2 cellular contexts compared by ENCODE assay signal in genomic region chr11:117222991-117223740, GRCh38.
A peak's percentile ranks its signal among the peaks of the same experiment; 100 is the strongest.
TF ChIP-seq lines count a peak whose summit lies in the region.

No MANE protein-coding gene starts in this region.

TF ChIP-seq in HCT116, 20 proteins besides CTCF, POLR2A, EP300 and RAD21:
- TF ChIP-seq EZH2phosphoT487 (IDR thresholded peaks at IDR 0.05; ENCODE audit: borderline replicate concordance) (no peak), ZFX (IDR thresholded peaks at IDR 0.05) (0 out of 2 replicates have a peak, but pooled peaks have one; percentile 12), ZNF274 (IDR thresholded peaks at IDR 0.05; ENCODE audit: low read depth, low read length) (no peak), CBX3 (IDR thresholded peaks at IDR 0.05; ENCODE audit: low read depth) (no peak), SRF (IDR thresholded peaks at IDR 0.05; ENCODE audit: low read depth) (no peak)

TF ChIP-seq in GM12878, 131 proteins besides CTCF, POLR2A, EP300 and RAD21:
- TF ChIP-seq MTA3 (IDR thresholded peaks at IDR 0.05; ENCODE audit: borderline replicate concordance, low read length) (no peak), E4F1 (IDR thresholded peaks at IDR 0.05; ENCODE audit: borderline replicate concordance, partially characterized antibody) (no peak), CUX1 (IDR thresholded peaks at IDR 0.05; ENCODE audit: insufficient replicate concordance, low read depth, low read length) (no peak), SP1 (IDR thresholded peaks at IDR 0.05; ENCODE audit: low read depth, low read length) (no peak), CBFB (IDR thresholded peaks at IDR 0.05; ENCODE audit: low read depth) (no peak), NR2C1 (IDR thresholded peaks at IDR 0.05) (no peak)
